Comparison of ENCODE assay signal across 11 cellular contexts in the genomic region with DNA sequence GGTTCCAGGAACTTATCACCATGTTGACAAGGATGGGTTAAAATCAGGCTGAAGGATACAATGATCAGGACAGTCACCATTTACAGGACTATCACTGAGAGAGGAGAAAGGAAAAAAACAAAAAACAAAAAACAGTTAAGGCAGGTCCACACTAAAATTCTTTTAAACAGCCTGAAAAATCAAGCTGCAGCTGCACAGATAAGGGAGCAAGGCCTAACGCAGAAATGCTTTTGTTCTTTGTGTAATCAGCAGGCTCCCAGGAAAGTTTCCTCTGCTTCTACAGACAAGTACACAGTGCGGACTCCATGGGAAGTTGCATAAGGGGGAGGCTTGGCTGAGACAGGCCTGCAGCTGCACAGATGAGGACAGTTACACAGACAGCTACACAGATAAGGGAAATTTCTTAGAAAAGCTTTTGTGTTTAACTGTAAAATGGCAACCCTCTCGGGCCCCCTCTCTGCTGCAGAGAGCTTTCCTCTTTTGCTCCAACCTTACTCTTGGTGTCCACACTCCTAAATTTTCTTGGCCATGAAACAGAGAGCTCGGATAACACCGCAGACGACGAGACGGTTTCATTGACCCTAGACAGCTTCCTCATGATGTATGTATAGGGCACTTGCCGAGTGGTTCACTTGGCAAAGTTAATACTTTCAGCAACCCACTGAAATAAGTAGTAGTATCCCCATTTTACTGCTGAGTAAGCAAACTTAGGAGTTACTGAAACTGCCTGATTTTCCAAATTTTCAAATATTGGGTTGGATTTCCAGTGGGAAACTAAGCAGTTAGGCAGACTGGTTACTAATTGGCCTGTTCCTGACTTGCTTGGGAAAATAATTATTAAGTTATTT. TPM values are rescaled to one million over a fixed set of nuclear protein-coding genes. Genes with fewer than 3 reads are reported as not detected.
DNase-seq lines count a peak whose midpoint lies in the region; ATAC-seq, FAIRE-seq and TF ChIP-seq lines count a peak whose summit lies in the region.
"Had no signal": no experiment of that assay in that cellular context is flagged by ENCODE, and none has a peak within 500 bp of the region (broad histone marks: within the 10 kb centered on the region; RNA-seq: fewer than 3 reads in every experiment).

No MANE protein-coding gene starts in this region.

- no peak overlapping the region for H2BK120ac ChIP-seq in H9 (ENCODE audit: low read depth, low read length, poor library complexity, severe bottlenecking)

- no peaks in the 10 kb centered on the region for H3K23me2 ChIP-seq in H9 (ENCODE audit: insufficient read length, low read depth, low read length, poor library complexity, severe bottlenecking)

- H2AFZ ChIP-seq in H9 (ENCODE audit: low read length): peak overlapping the region; percentile 98
- no peak overlapping the region for H2AFZ ChIP-seq in PC-9

- no peak overlapping the region for H3K27ac ChIP-seq in H9 (ENCODE audit: insufficient read length, low read depth, low read length)
- H3K27ac ChIP-seq in pancreas: no peak overlapping the region
- H3K27ac ChIP-seq in PC-9: no peak overlapping the region

- no peak overlapping the region for H3K4ac ChIP-seq in H9 (ENCODE audit: low read depth, low read length)

- TF ChIP-seq CTCF in H9 (conservative IDR thresholded peaks at IDR 0.05) (no peak), pancreas (IDR thresholded peaks at IDR 0.05) (no peak), PC-9 (conservative IDR thresholded peaks at IDR 0.05) (no peak)

- no peak overlapping the region for H2BK12ac ChIP-seq in H9 (ENCODE audit: insufficient read length, low read depth, low read length)

- no peaks in the 10 kb centered on the region for H3K27me3 ChIP-seq in H9 (ENCODE audit: insufficient read depth, low read length)
- no peaks in the 10 kb centered on the region for H3K27me3 ChIP-seq in pancreas
- peaks cover 27% of the 10 kb centered on the region for H3K27me3 ChIP-seq in PC-9 (ENCODE audit: insufficient read depth, low read depth)

- H3K27ac Mint-ChIP-seq in H9 (peak overlapping the region in 2 of 3 experiments; percentile 15 to 87; a peak in 2 of 7 replicates), T-cell (no peak overlapping the region)
- H3K27ac Mint-ChIP-seq in activated T-cell treated with anti-CD3 and anti-CD28 coated beads, Interleukin-2, amount 50 U/mL, for 72 hours: no peak overlapping the region

- no peak overlapping the region for H3K14ac ChIP-seq in H9 (ENCODE audit: insufficient read depth, low read length)

- no peak overlapping the region for H3K18ac ChIP-seq in H9 (ENCODE audit: insufficient read length, low read depth, low read length)

- no peak overlapping the region for H3K56ac ChIP-seq in H9 (ENCODE audit: insufficient read length, low read depth, low read length)

- H2BK20ac ChIP-seq in H9 (ENCODE audit: low read depth, low read length, poor library complexity, severe bottlenecking): peak overlapping the region; percentile 49

- FAIRE-seq in pancreas (lab: Jason Lieb, UNC): no peak

- no peak overlapping the region for H3T11ph ChIP-seq in H9 (ENCODE audit: low read length)

- no peak overlapping the region for H4K8ac ChIP-seq in H9 (replicated peaks; ENCODE audit: insufficient read length, low read depth, low read length)

- H3K36me3 ChIP-seq in pancreas (no peaks in the 10 kb centered on the region), PC-9 (ENCODE audit: low read depth) (no peaks in the 10 kb centered on the region)

- DNase-seq in H9: no peak
- peak; percentile 71 for DNase-seq in UCSD-AML1 (lab: John Stamatoyannopoulos, UW; ENCODE audit: unreplicated experiment)
- DNase-seq in cardiac septum (ENCODE audit: low spot score): peak; percentile 75
- DNase-seq in pancreas: no peak
- no peak for DNase-seq in PC-9
- DNase-seq in activated T-cell treated with anti-CD3 and anti-CD28 coated beads, Interleukin-2, amount 50 U/mL, for 72 hours: no peak
- no peak for DNase-seq in T-cell
- DNase-seq: activated T-cell treated with anti-CD3 and anti-CD28 coated beads, Interleukin-2, amount 50 U/mL, for 1 hour; NCI-H187 had no signal

- H3K4me3 Mint-ChIP-seq in H9 (no peak overlapping the region), T-cell (no peak overlapping the region)
- H3K4me3 Mint-ChIP-seq in activated T-cell treated with anti-CD3 and anti-CD28 coated beads, Interleukin-2, amount 50 U/mL, for 72 hours: no peak overlapping the region

- H2BK5ac ChIP-seq in H9 (ENCODE audit: insufficient read length, low read length): no peak overlapping the region

- no peaks in the 10 kb centered on the region for H3K36me3 Mint-ChIP-seq in H9 (ENCODE audit: insufficient read depth in 1 of 3, low read depth in 3 of 3)
- H3K36me3 Mint-ChIP-seq in activated T-cell treated with anti-CD3 and anti-CD28 coated beads, Interleukin-2, amount 50 U/mL, for 72 hours (ENCODE audit: insufficient read depth in 2 of 2): no peaks in the 10 kb centered on the region
- no peaks in the 10 kb centered on the region for H3K36me3 Mint-ChIP-seq in T-cell

- no peaks in the 10 kb centered on the region; a peak in 1 of 5 replicates for H3K9me3 Mint-ChIP-seq in H9
- no peaks in the 10 kb centered on the region for H3K9me3 Mint-ChIP-seq in activated T-cell treated with anti-CD3 and anti-CD28 coated beads, Interleukin-2, amount 50 U/mL, for 72 hours
- no peaks in the 10 kb centered on the region for H3K9me3 Mint-ChIP-seq in T-cell

- no peaks in the 10 kb centered on the region for H3K9me3 ChIP-seq in H9 (ENCODE audit: control insufficient read depth, low read depth, low read length)
- H3K9me3 ChIP-seq in pancreas: no peaks in the 10 kb centered on the region
- H3K9me3 ChIP-seq in PC-9 (ENCODE audit: insufficient read depth, low read depth): no peaks in the 10 kb centered on the region

- H3K27me3 Mint-ChIP-seq in H9 (ENCODE audit: low read depth) (no peaks in the 10 kb centered on the region; the same call in 1 of the 2 replicates), T-cell (peaks cover 23 to 37% of the 10 kb centered on the region in 2 donors)
- H3K27me3 Mint-ChIP-seq in activated T-cell treated with anti-CD3 and anti-CD28 coated beads, Interleukin-2, amount 50 U/mL, for 72 hours (ENCODE audit: low read depth): peaks cover 22% of the 10 kb centered on the region

- WGBS in H9 (ENCODE audit: extremely low coverage, insufficient read length, low lambda C conversion rate): no CpG with 5 or more reads among the region's 9 CpGs
- WGBS in pancreas, 2 donors: 63 to 77% methylated on average over 9 of the region's 9 CpGs

- CTCF ChIA-PET in PC-9 (lab: Charles Lee): no interaction called here
- CTCF ChIA-PET in T-cell (lab: Charles Lee): no interaction called here

- no peak overlapping the region for H4K91ac ChIP-seq in H9 (ENCODE audit: insufficient read length, low read depth, low read length)

- H3F3A ChIP-seq in PC-9 (ENCODE audit: insufficient read depth, low read depth): peaks cover 10% of the 10 kb centered on the region; the same call in 1 of the 2 replicates

- no peaks in the 10 kb centered on the region for H3K79me1 ChIP-seq in H9 (ENCODE audit: insufficient read depth, low read depth, low read length, poor library complexity, severe bottlenecking)

- H3K4me3 ChIP-seq in pancreas (no peak overlapping the region), PC-9 (no peak overlapping the region)

- H3K4me1 ChIP-seq in H9 (ENCODE audit: insufficient read depth, low read length) (no peaks in the 10 kb centered on the region), pancreas (peaks cover 0 to 3% (median 0%) of the 10 kb centered on the region in 3 donors), PC-9 (replicated peaks; ENCODE audit: insufficient read depth) (peaks cover 10% of the 10 kb centered on the region)

- no peaks in the 10 kb centered on the region for H4K20me1 ChIP-seq in H9 (ENCODE audit: control insufficient read depth, insufficient read depth, insufficient read length)
- no peaks in the 10 kb centered on the region for H4K20me1 ChIP-seq in PC-9 (ENCODE audit: insufficient read depth)

- H2AK5ac ChIP-seq in H9 (ENCODE audit: insufficient read length, low read length): no peak overlapping the region

- no TSS peak for BruUV-seq in PC-9 (replicated peaks; lab: Mats Ljungman, UMichigan)

- H3K9ac ChIP-seq in H9 (ENCODE audit: extremely low read depth, insufficient read length, low read length): no peak overlapping the region

- no peak overlapping the region for H2BK15ac ChIP-seq in H9 (ENCODE audit: low read depth, low read length)

- ATAC-seq in pancreas (peak in 3 of 4 donors; percentile 49 to 72 (median 64)), GM21381 (IDR thresholded peaks at IDR 0.05; ENCODE audit: unreplicated experiment) (no peak), T-cell (replicated peaks in 1 of 4) (no peak)
- ATAC-seq in activated T-cell treated with anti-CD3 and anti-CD28 coated beads, Interleukin-2, amount 50 U/mL, for 72 hours (replicated peaks in 1 of 2): no peak

- POLR2A ChIA-PET in PC-9 (lab: Charles Lee; ENCODE audit: unreplicated experiment): no interaction called here
- POLR2A ChIA-PET in T-cell (lab: Charles Lee): no interaction called here

- H3K79me2 ChIP-seq in H9 (ENCODE audit: insufficient read depth, low read length) (no peaks in the 10 kb centered on the region), PC-9 (ENCODE audit: low read depth) (no peaks in the 10 kb centered on the region)

- no peak overlapping the region for H3K23ac ChIP-seq in H9 (ENCODE audit: insufficient read length, low read depth, low read length)

- no peaks in the 10 kb centered on the region for H3K9me2 ChIP-seq in PC-9 (ENCODE audit: insufficient read depth)

- H3K4me1 Mint-ChIP-seq in H9: peaks cover 38 to 39% of the 10 kb centered on the region in 2 experiments
- no peaks in the 10 kb centered on the region for H3K4me1 Mint-ChIP-seq in activated T-cell treated with anti-CD3 and anti-CD28 coated beads, Interleukin-2, amount 50 U/mL, for 72 hours (ENCODE audit: low read depth)
- no peaks in the 10 kb centered on the region for H3K4me1 Mint-ChIP-seq in T-cell

- intact Hi-C loops in cardiac septum (cut with DNase I): no loop called here
- intact Hi-C loops in pancreas (cut with DNase I): no loop called here
- intact Hi-C loops in PC-9 (cut with micrococcal nuclease; ENCODE audit: unreplicated experiment): no loop called here

- H4K5ac ChIP-seq in H9 (ENCODE audit: insufficient read length, low read depth, low read length): no peak overlapping the region

- no peak overlapping the region for H3K4me2 ChIP-seq in H9 (ENCODE audit: insufficient read depth, insufficient read length, low read length)
- H3K4me2 ChIP-seq in PC-9: no peak overlapping the region

RNA-seq across cellular contexts. Expression of gene PIWIL3, which starts 45.5 kb away (rescaled TPM):
- total RNA-seq in H9 (2021) (0.07 and 0.09 TPM in 2 replicates), cardiac septum (not detected), pancreas (not detected), PC-9 (2021) (not detected in 2 replicates), T-cell (not detected)
- polyA plus RNA-seq in pancreas: not detected
- not detected for total RNA-seq in activated T-cell treated with anti-CD3 and anti-CD28 coated beads, Interleukin-2, amount 50 U/mL, for 72 hours
- total RNA-seq: T-helper 1 cell treated with Interleukin-12 subunit alpha and Interleukin-12 subunit beta and Interleukin-4 antibody, amounts not matched to agents 30 ng/mL and 1 ng/mL, for 36 hours had no signal

Comparison
In these comparisons a context has a peak if more than half of its experiments do, and no peak if none do; other contexts are left out.
1. DNase-seq: peak in UCSD-AML1 (single experiment) and cardiac septum (single experiment); none in H9 (single experiment), pancreas (0 of 6), PC-9 (0 of 2), activated T-cell treated with anti-CD3 and anti-CD28 coated beads, Interleukin-2, amount 50 U/mL, for 72 hours (0 of 2) and T-cell (0 of 34).
2. H3K27ac Mint-ChIP-seq: peak in H9 (2 of 3); none in activated T-cell treated with anti-CD3 and anti-CD28 coated beads, Interleukin-2, amount 50 U/mL, for 72 hours (single experiment) and T-cell (0 of 2).
3. ATAC-seq: peak in pancreas (3 of 4); none in GM21381 (single experiment), activated T-cell treated with anti-CD3 and anti-CD28 coated beads, Interleukin-2, amount 50 U/mL, for 72 hours (0 of 2) and T-cell (0 of 4).